ENCODE assay signal across 14 cellular contexts in genomic region chr3:24060055-24060454, GRCh38.
DNase-seq lines count a peak whose midpoint lies in the region; ATAC-seq and TF ChIP-seq lines count a peak whose summit lies in the region.
"Had no signal": no experiment of that assay in that cellular context is flagged by ENCODE, and none has a peak within 500 bp of the region (broad histone marks: within the 10 kb centered on the region; RNA-seq: fewer than 3 reads in every experiment).

No MANE protein-coding gene starts in this region.

- H3K36me3 Mint-ChIP-seq in natural killer cell: no peaks in the 10 kb centered on the region
- H3K36me3 Mint-ChIP-seq: immature natural killer cell had no signal

- intact Hi-C loops in natural killer cell (cut with micrococcal nuclease): loop anchor here (5.0 kb wide), 1 partner anchor 422 kb away; no protein-coding TSS in a partner anchor

- TF ChIP-seq CTCF in coronary artery (IDR thresholded peaks at IDR 0.05): no peak
- no peak for TF ChIP-seq CTCF in natural killer cell (IDR thresholded peaks at IDR 0.05)

- DNase-seq in H7 (peak; percentile 14), coronary artery (ENCODE audit: low spot score) (no peak), iPS-NIHi11 (ENCODE audit: low spot score) (peak; percentile 56), smooth muscle cell of the brain vasculature (ENCODE audit: low read depth, low spot score) (peak; percentile 62), HT-29 (ENCODE audit: low spot score) (no peak), natural killer cell (no peak)
- DNase-seq: immature natural killer cell, NCI-H446, psoas muscle had no signal

- H3K4me3 Mint-ChIP-seq in natural killer cell: no peak overlapping the region
- H3K4me3 Mint-ChIP-seq: immature natural killer cell had no signal

- H3K9me3 Mint-ChIP-seq in natural killer cell: peaks cover 0 to 3% of the 10 kb centered on the region in 2 donors

- H3K4me3 ChIP-seq in H7 (ENCODE audit: insufficient read depth, low read depth, low read length): no peak overlapping the region
- peak overlapping the region; percentile 17 for H3K4me3 ChIP-seq in coronary artery
- H3K4me3 ChIP-seq: psoas muscle, SJSA1 had no signal

- ATAC-seq in GM19328 (IDR thresholded peaks at IDR 0.05; ENCODE audit: unreplicated experiment): no peak
- no peak for ATAC-seq in HG02678 (IDR thresholded peaks at IDR 0.05; ENCODE audit: unreplicated experiment)
- ATAC-seq in natural killer cell: no peak
- ATAC-seq: activated CD4-positive, CD25-positive, alpha-beta regulatory T cell treated with anti-CD3 and anti-CD28 coated beads, Interleukin-2, amount 50 U/mL, for 24 hours; psoas muscle had no signal

- peaks cover 0 to 7% of the 10 kb centered on the region in 2 donors for H3K27me3 Mint-ChIP-seq in natural killer cell (ENCODE audit: low read depth in 2 of 2)

- peak overlapping the region; percentile 76 to 82 for H3K27ac ChIP-seq in coronary artery
- H3K27ac ChIP-seq: KMS-11, psoas muscle, SJSA1 had no signal

- H3K27me3 ChIP-seq in H7 (ENCODE audit: control insufficient read depth, insufficient read depth, low read length): no peaks in the 10 kb centered on the region
- H3K27me3 ChIP-seq: SJSA1 had no signal

- H3K4me1 Mint-ChIP-seq in natural killer cell: no peaks in the 10 kb centered on the region
- H3K4me1 Mint-ChIP-seq: immature natural killer cell had no signal

- H3K27ac Mint-ChIP-seq in natural killer cell: no peak overlapping the region
- H3K27ac Mint-ChIP-seq: immature natural killer cell had no signal

- no peaks in the 10 kb centered on the region for H3K36me3 ChIP-seq in H7 (replicated peaks; ENCODE audit: control insufficient read depth, insufficient read depth, low read length)
- H3K36me3 ChIP-seq: SJSA1 had no signal

Comparison
In these comparisons a context has a peak if more than half of its experiments do, and no peak if none do; other contexts are left out.
1. DNase-seq: peak in H7 (single experiment), iPS-NIHi11 (single experiment) and smooth muscle cell of the brain vasculature (single experiment); none in coronary artery (single experiment), HT-29 (single experiment) and natural killer cell (single experiment).